Comparison of ENCODE assay signal across 8 cellular contexts in genomic region chr10:43398939-43399871, GRCh38. TPM values are rescaled to one million over a fixed set of nuclear protein-coding genes. Genes with fewer than 3 reads are reported as not detected.
DNase-seq lines count a peak whose midpoint lies in the region; ATAC-seq and TF ChIP-seq lines count a peak whose summit lies in the region.

No MANE protein-coding gene starts in this region.

- H3K4me3 Mint-ChIP-seq in CD4-positive, CD25-positive, alpha-beta regulatory T cell: peak overlapping the region; percentile 93 to 97 (median 95)
- H3K4me3 Mint-ChIP-seq in IgD-negative memory B cell (peak overlapping the region in 3 of 4 donors; percentile 89 to 97 (median 96)), mesothelial cell of epicardium (no peak overlapping the region)
- peak overlapping the region; percentile 97 for H3K4me3 Mint-ChIP-seq in activated naive CD8-positive, alpha-beta T cell

- no peaks in the 10 kb centered on the region for H3K27me3 ChIP-seq in CD4-positive, CD25-positive, alpha-beta regulatory T cell (ENCODE audit: control insufficient read depth, insufficient read depth, low read length)
- H3K27me3 ChIP-seq in ovary: no peaks in the 10 kb centered on the region

- H3K36me3 Mint-ChIP-seq in CD4-positive, CD25-positive, alpha-beta regulatory T cell: peaks cover 16% of the 10 kb centered on the region
- H3K36me3 Mint-ChIP-seq in IgD-negative memory B cell: peaks cover 6% of the 10 kb centered on the region
- peaks cover 27% of the 10 kb centered on the region for H3K36me3 Mint-ChIP-seq in activated naive CD8-positive, alpha-beta T cell
- H3K36me3 Mint-ChIP-seq in mesothelial cell of epicardium: peaks cover 7% of the 10 kb centered on the region

- TF ChIP-seq EP300 in ovary (IDR thresholded peaks at IDR 0.05): no peak

- no peak for TF ChIP-seq CTCF in mesothelial cell of epicardium (IDR thresholded peaks at IDR 0.05; ENCODE audit: unreplicated experiment)
- no peak for TF ChIP-seq CTCF in ovary (IDR thresholded peaks at IDR 0.05)

- peaks cover 92% of the 10 kb centered on the region for H3K4me1 ChIP-seq in CD4-positive, CD25-positive, alpha-beta regulatory T cell (ENCODE audit: control insufficient read depth, insufficient read depth, low read length, poor library complexity, severe bottlenecking)
- peaks cover 20% of the 10 kb centered on the region for H3K4me1 ChIP-seq in ovary (ENCODE audit: insufficient read depth)

- H3K9me3 ChIP-seq in CD4-positive, CD25-positive, alpha-beta regulatory T cell (ENCODE audit: control insufficient read depth in 2 of 2, low read length in 2 of 2): no peaks in the 10 kb centered on the region
- no peaks in the 10 kb centered on the region for H3K9me3 ChIP-seq in ovary

- peak overlapping the region; percentile 90 to 92 (median 91) for H3K27ac Mint-ChIP-seq in CD4-positive, CD25-positive, alpha-beta regulatory T cell
- peak overlapping the region; percentile 50 to 99 (median 91) for H3K27ac Mint-ChIP-seq in IgD-negative memory B cell
- H3K27ac Mint-ChIP-seq in activated naive CD8-positive, alpha-beta T cell: peak overlapping the region; percentile 96
- peak overlapping the region; percentile 98 for H3K27ac Mint-ChIP-seq in mesothelial cell of epicardium

- no peaks in the 10 kb centered on the region for H3K9me3 Mint-ChIP-seq in CD4-positive, CD25-positive, alpha-beta regulatory T cell
- H3K9me3 Mint-ChIP-seq in IgD-negative memory B cell (no peaks in the 10 kb centered on the region), mesothelial cell of epicardium (no peaks in the 10 kb centered on the region)
- H3K9me3 Mint-ChIP-seq in activated naive CD8-positive, alpha-beta T cell (ENCODE audit: low read depth): no peaks in the 10 kb centered on the region

- peak overlapping the region; percentile 66 for H3K4me3 ChIP-seq in CD4-positive, CD25-positive, alpha-beta regulatory T cell (ENCODE audit: low read depth, low read length)
- H3K4me3 ChIP-seq in ovary: no peak overlapping the region

- peaks cover 42 to 92% (median 68%) of the 10 kb centered on the region in 4 donors for H3K4me1 Mint-ChIP-seq in CD4-positive, CD25-positive, alpha-beta regulatory T cell
- H3K4me1 Mint-ChIP-seq in IgD-negative memory B cell (peaks cover 61 to 73% (median 66%) of the 10 kb centered on the region in 3 donors), mesothelial cell of epicardium (peaks cover 58% of the 10 kb centered on the region)
- H3K4me1 Mint-ChIP-seq in activated naive CD8-positive, alpha-beta T cell (ENCODE audit: low read depth): peaks cover 88% of the 10 kb centered on the region

- intact Hi-C loops in ovary (cut with DNase I): loop anchor here in 1 of 4 donors (5.0 kb wide), 1 partner anchor 38 kb away; the partner anchor contains the start of gene ZNF487

- no peak for TF ChIP-seq POLR2A in ovary (IDR thresholded peaks at IDR 0.05)

- peak in 1 of 2 donors; percentile 29 for ATAC-seq in CD4-positive, CD25-positive, alpha-beta regulatory T cell (ENCODE audit: low read depth in 2 of 2)

- DNase-seq in CD4-positive, CD25-positive, alpha-beta regulatory T cell: peak in 1 of 3 donors; percentile 46
- DNase-seq in mesothelial cell of epicardium (ENCODE audit: low spot score in 2 of 2, unreplicated experiment in 2 of 2): no peak
- DNase-seq in DMS 273 (lab: John Stamatoyannopoulos, UW; ENCODE audit: unreplicated experiment): no peak
- DNase-seq in ecto neural progenitor cell (ENCODE audit: low spot score): no peak
- DNase-seq in ovary: no peak
- DNase-seq in NCI-H1417 treated with DMSO at 0.1 percent for 48 hours (lab: John Stamatoyannopoulos, UW): no peak

- WGBS in ovary, 3 donors: 72 to 79% (median 78%) methylated on average over 3 of the region's 3 CpGs

- peak overlapping the region; percentile 97 for H3K27ac ChIP-seq in CD4-positive, CD25-positive, alpha-beta regulatory T cell (ENCODE audit: insufficient read depth, low read length, poor library complexity, severe bottlenecking)
- no peak overlapping the region for H3K27ac ChIP-seq in ovary

- H3K36me3 ChIP-seq in CD4-positive, CD25-positive, alpha-beta regulatory T cell (ENCODE audit: control insufficient read depth, insufficient read depth, low read length): peaks cover 24% of the 10 kb centered on the region
- no peaks in the 10 kb centered on the region for H3K36me3 ChIP-seq in ovary

- H3K27me3 Mint-ChIP-seq in CD4-positive, CD25-positive, alpha-beta regulatory T cell: no peaks in the 10 kb centered on the region
- H3K27me3 Mint-ChIP-seq in IgD-negative memory B cell (no peaks in the 10 kb centered on the region), mesothelial cell of epicardium (ENCODE audit: low read depth) (no peaks in the 10 kb centered on the region)
- no peaks in the 10 kb centered on the region for H3K27me3 Mint-ChIP-seq in activated naive CD8-positive, alpha-beta T cell

RNA-seq across cellular contexts. Expression of gene HNRNPF, which starts 9.8 kb away (rescaled TPM):
- 143 TPM for total RNA-seq in CD4-positive, CD25-positive, alpha-beta regulatory T cell
- 100 to 1,000 TPM; 293 to 350 (median 323) TPM for polyA plus RNA-seq in CD4-positive, CD25-positive, alpha-beta regulatory T cell
- polyA plus RNA-seq in IgD-negative memory B cell (242 TPM), ovary (100 to 1,000 TPM in 1 of 2 donors, 10 to 100 TPM in 1; 95.1 to 121 TPM)
- total RNA-seq in mesothelial cell of epicardium (163 to 169 TPM (median 165 TPM) in 3 replicates), ovary (100 to 1,000 TPM; 100 to 220 (median 185) TPM)

RNA-seq across cellular contexts. Expression of gene FXYD4, which starts 27.8 kb away (rescaled TPM):
- total RNA-seq in CD4-positive, CD25-positive, alpha-beta regulatory T cell: not detected
- not detected for polyA plus RNA-seq in CD4-positive, CD25-positive, alpha-beta regulatory T cell
- not detected for polyA plus RNA-seq in IgD-negative memory B cell
- not detected in 3 replicates for total RNA-seq in mesothelial cell of epicardium
- not detected for total RNA-seq in ovary
- polyA plus RNA-seq in ovary: not detected

RNA-seq across cellular contexts. Expression of gene ZNF487, which starts 37.7 kb away (rescaled TPM):
- 6.2 TPM for total RNA-seq in CD4-positive, CD25-positive, alpha-beta regulatory T cell
- polyA plus RNA-seq in CD4-positive, CD25-positive, alpha-beta regulatory T cell: 1 to 10 TPM; 2.5 to 6.5 (median 4.2) TPM
- polyA plus RNA-seq in IgD-negative memory B cell (6.1 TPM), ovary (1 to 10 TPM; 6.4 to 8.2 TPM)
- total RNA-seq in mesothelial cell of epicardium (2.7 to 3.4 TPM (median 2.8 TPM) in 3 replicates), ovary (10 to 100 TPM in 2 of 7 donors, 1 to 10 TPM in 5; 6.4 to 30.1 (median 8.7) TPM)
